29 cellular contexts compared by ENCODE assay signal in genomic region chr20:53831812-53832211, GRCh38.
DNase-seq lines count a peak whose midpoint lies in the region; ATAC-seq and TF ChIP-seq lines count a peak whose summit lies in the region.
"Had no signal": no experiment of that assay in that cellular context is flagged by ENCODE, and none has a peak within 500 bp of the region (broad histone marks: within the 10 kb centered on the region; RNA-seq: fewer than 3 reads in every experiment).

No MANE protein-coding gene starts in this region.

- intact Hi-C loops in activated B cell treated with CpG ODN at 0.5 μM for 24 hours (cut with micrococcal nuclease): loop anchor here (2.0 to 5.0 kb wide), 2 partner anchors 95 to 237 kb away; no protein-coding TSS in a partner anchor
- intact Hi-C loops in spleen (cut with DNase I; ENCODE audit: low total_unique reads): no loop called here

- no peaks in the 10 kb centered on the region for H3K36me3 ChIP-seq in spleen
- H3K36me3 ChIP-seq: cardiac muscle cell, pancreas, stomach, uterus had no signal

- H3K4me3 ChIP-seq in spleen: no peak overlapping the region
- H3K4me3 ChIP-seq: cardiac muscle cell, pancreas, skin epidermis, stomach, uterus had no signal

- WGBS in spleen, 5 donors: 89 to 93% (median 91%) methylated on average over 3 of the region's 3 CpGs

- H3K27me3 Mint-ChIP-seq in T-helper 2 cell treated with Interferon-gamma antibody and Interleukin-4, amounts not matched to agents 5 μg/mL and 100 μg/mL, for 36 hours (ENCODE audit: low read depth): no peaks in the 10 kb centered on the region
- H3K27me3 Mint-ChIP-seq in activated B cell treated with CpG ODN at 0.5 μM for 24 hours (no peaks in the 10 kb centered on the region), memory B cell (no peaks in the 10 kb centered on the region)
- H3K27me3 Mint-ChIP-seq: activated CD4-positive, alpha-beta T cell treated with anti-CD3 and anti-CD28 coated beads, Interleukin-2, amount 10 ng/mL, durations not matched to agents 24 days and 14 days; activated naive CD4-positive, alpha-beta T cell treated with anti-CD3 and anti-CD28 coated beads, Interleukin-2, amount 50 U/mL, for 24 hours; natural killer cell treated with Interleukin-12 subunit alpha and Interleukin-12 subunit beta and Interleukin-15 and Interleukin-18, amount 100 ng/mL, for 72 hours had no signal

- peaks cover 68% of the 10 kb centered on the region for H3K4me1 Mint-ChIP-seq in T-helper 2 cell treated with Interferon-gamma antibody and Interleukin-4, amounts not matched to agents 5 μg/mL and 100 μg/mL, for 36 hours (ENCODE audit: low read depth)
- H3K4me1 Mint-ChIP-seq in activated B cell treated with CpG ODN at 0.5 μM for 24 hours (peaks cover 79% of the 10 kb centered on the region), memory B cell (peaks cover 51% of the 10 kb centered on the region)

- TF ChIP-seq CTCF in activated B cell treated with CpG ODN at 0.5 μM for 24 hours (IDR thresholded peaks at IDR 0.05) (no peak), spleen (IDR thresholded peaks at IDR 0.05 in 8 of 11, conservative IDR thresholded peaks at IDR 0.05 in 3 of 11) (no peak)

- POLR2A ChIA-PET in activated B cell treated with CpG ODN at 0.5 μM for 24 hours (lab: Charles Lee): no interaction called here

- no peaks in the 10 kb centered on the region for H3K27me3 ChIP-seq in spleen (replicated peaks in 1 of 7)
- H3K27me3 ChIP-seq: cardiac muscle cell, pancreas, stomach, uterus had no signal

- H3K4me3 Mint-ChIP-seq in T-helper 2 cell treated with Interferon-gamma antibody and Interleukin-4, amounts not matched to agents 5 μg/mL and 100 μg/mL, for 36 hours: no peak overlapping the region
- H3K4me3 Mint-ChIP-seq in activated B cell treated with CpG ODN at 0.5 μM for 24 hours: no peak overlapping the region
- no peak overlapping the region for H3K4me3 Mint-ChIP-seq in memory B cell
- H3K4me3 Mint-ChIP-seq: activated CD4-positive, alpha-beta T cell treated with anti-CD3 and anti-CD28 coated beads, Interleukin-2, amount 10 ng/mL, durations not matched to agents 24 days and 14 days; activated naive CD4-positive, alpha-beta T cell treated with anti-CD3 and anti-CD28 coated beads, Interleukin-2, amount 50 U/mL, for 24 hours; natural killer cell treated with Interleukin-12 subunit alpha and Interleukin-12 subunit beta and Interleukin-15 and Interleukin-18, amount 100 ng/mL, for 72 hours had no signal

- peaks cover 24 to 87% (median 72%) of the 10 kb centered on the region in 6 donors for H3K4me1 ChIP-seq in spleen

- no peak for TF ChIP-seq POLR2A in spleen (IDR thresholded peaks at IDR 0.05)

- H3K36me3 Mint-ChIP-seq in T-helper 2 cell treated with Interferon-gamma antibody and Interleukin-4, amounts not matched to agents 5 μg/mL and 100 μg/mL, for 36 hours (ENCODE audit: low read depth): peaks cover 5% of the 10 kb centered on the region
- H3K36me3 Mint-ChIP-seq in activated B cell treated with CpG ODN at 0.5 μM for 24 hours (ENCODE audit: low read depth) (no peaks in the 10 kb centered on the region), memory B cell (no peaks in the 10 kb centered on the region)

- DNase-seq in T-helper 2 cell treated with Interferon-gamma antibody and Interleukin-4, amounts not matched to agents 5 μg/mL and 100 μg/mL, for 36 hours (ENCODE audit: low spot score): no peak
- DNase-seq in T-helper 2 cell: no peak
- no peak for DNase-seq in activated B cell treated with CpG ODN at 0.5 μM for 24 hours
- no peak for DNase-seq in memory B cell (ENCODE audit: low spot score in 2 of 2)
- no peak for DNase-seq in spleen
- no peak for DNase-seq in EL
- DNase-seq in NCI-H524 (lab: John Stamatoyannopoulos, UW): no peak
- DNase-seq in epidermal melanocyte (ENCODE audit: insufficient read length, low spot score): no peak
- DNase-seq: 8988T; activated CD4-positive, alpha-beta T cell treated with anti-CD3 and anti-CD28 coated beads, Interleukin-2, amount 10 ng/mL, durations not matched to agents 24 days and 14 days; anterior cingulate cortex; DMS 273 treated with DMSO at 0.1 percent for 48 hours; effector CD8-positive, alpha-beta T cell; foreskin fibroblast; head of caudate nucleus; kidney; midbrain; NCI-H1436; NCI-H774; pancreas; SIG-M5; stomach; SW 1271; uterus had no signal

- no peaks in the 10 kb centered on the region for H3K9me3 ChIP-seq in spleen
- H3K9me3 ChIP-seq: pancreas, stomach, uterus had no signal

- peak overlapping the region; percentile 2 for H3K27ac Mint-ChIP-seq in T-helper 2 cell treated with Interferon-gamma antibody and Interleukin-4, amounts not matched to agents 5 μg/mL and 100 μg/mL, for 36 hours
- H3K27ac Mint-ChIP-seq in activated B cell treated with CpG ODN at 0.5 μM for 24 hours (peak overlapping the region; percentile 85), memory B cell (peak overlapping the region; percentile 48)
- H3K27ac Mint-ChIP-seq: activated CD4-positive, alpha-beta T cell treated with anti-CD3 and anti-CD28 coated beads, Interleukin-2, amount 10 ng/mL, durations not matched to agents 24 days and 14 days had no signal

- peaks cover 8% of the 10 kb centered on the region for H3K9me3 Mint-ChIP-seq in T-helper 2 cell treated with Interferon-gamma antibody and Interleukin-4, amounts not matched to agents 5 μg/mL and 100 μg/mL, for 36 hours
- peaks cover 2% of the 10 kb centered on the region for H3K9me3 Mint-ChIP-seq in activated B cell treated with CpG ODN at 0.5 μM for 24 hours
- H3K9me3 Mint-ChIP-seq in memory B cell: peaks cover 3% of the 10 kb centered on the region
- H3K9me3 Mint-ChIP-seq: activated naive CD4-positive, alpha-beta T cell treated with anti-CD3 and anti-CD28 coated beads, Interleukin-2, amount 50 U/mL, for 24 hours; natural killer cell treated with Interleukin-12 subunit alpha and Interleukin-12 subunit beta and Interleukin-15 and Interleukin-18, amount 100 ng/mL, for 72 hours had no signal

- CTCF ChIA-PET in activated B cell treated with CpG ODN at 0.5 μM for 24 hours (lab: Charles Lee): no interaction called here

- H3K27ac ChIP-seq in spleen: peak overlapping the region in 5 of 8 donors; percentile 10 to 91 (median 24)
- H3K27ac ChIP-seq: cardiac muscle cell, HL-60, pancreas had no signal

- no peak for ATAC-seq in activated B cell treated with CpG ODN at 0.5 μM for 24 hours (ENCODE audit: low read depth)
- no peak for ATAC-seq in memory B cell (ENCODE audit: low read depth)
- ATAC-seq: natural killer cell treated with Interleukin-12 subunit alpha and Interleukin-12 subunit beta and Interleukin-15 and Interleukin-18, amount 100 ng/mL, for 72 hours; pancreas had no signal

Comparison
In these comparisons a context has a peak if more than half of its experiments do, and no peak if none do; other contexts are left out.
1. H3K27ac Mint-ChIP-seq: peak in every context shown above with its lines; median percentile 85 in activated B cell treated with CpG ODN at 0.5 μM for 24 hours; 48 in memory B cell; 2 in T-helper 2 cell treated with Interferon-gamma antibody and Interleukin-4, amounts not matched to agents 5 μg/mL and 100 μg/mL, for 36 hours.